ENCODE assay signal across 33 cellular contexts in the genomic region with DNA sequence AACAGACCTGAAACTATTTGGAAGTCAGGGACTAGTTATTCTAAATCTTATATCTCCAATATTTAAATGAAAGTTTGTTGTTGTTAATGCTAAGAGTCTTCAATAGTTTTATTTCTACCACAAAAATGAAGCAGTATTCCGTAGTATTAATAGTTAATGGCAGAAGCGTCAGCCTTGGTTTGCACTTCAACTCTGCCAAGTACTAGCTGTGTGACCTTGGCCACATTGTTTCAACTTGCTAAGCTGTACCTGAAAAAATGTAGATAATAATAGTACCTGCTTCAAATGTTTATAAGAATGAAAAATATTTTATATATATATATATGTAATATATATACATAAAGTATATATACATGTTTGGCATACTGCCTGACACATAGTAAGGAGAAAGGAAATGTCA.
DNase-seq lines count a peak whose midpoint lies in the region; ATAC-seq, FAIRE-seq and TF ChIP-seq lines count a peak whose summit lies in the region.
"Had no signal": no experiment of that assay in that cellular context is flagged by ENCODE, and none has a peak within 500 bp of the region (broad histone marks: within the 10 kb centered on the region; RNA-seq: fewer than 3 reads in every experiment).

No MANE protein-coding gene starts in this region.

- H3K36me3 Mint-ChIP-seq in CD4-positive, alpha-beta T cell (ENCODE audit: low read depth): no peaks in the 10 kb centered on the region
- no peaks in the 10 kb centered on the region for H3K36me3 Mint-ChIP-seq in naive thymus-derived CD4-positive, alpha-beta T cell
- H3K36me3 Mint-ChIP-seq: CD14-positive monocyte; CD4-positive, alpha-beta memory T cell; CD4-positive, CD25-positive, alpha-beta regulatory T cell; CD8-positive, alpha-beta memory T cell; CD8-positive, alpha-beta T cell had no signal

- no peaks in the 10 kb centered on the region for H3K27me3 ChIP-seq in CD4-positive, alpha-beta T cell (ENCODE audit: control insufficient read depth, insufficient read depth, low read length)
- H3K27me3 ChIP-seq in naive thymus-derived CD4-positive, alpha-beta T cell (ENCODE audit: control insufficient read depth in 2 of 2, insufficient read depth in 2 of 2, low read length in 2 of 2): no peaks in the 10 kb centered on the region
- H3K27me3 ChIP-seq in PC-3 (ENCODE audit: low read length): no peaks in the 10 kb centered on the region
- H3K27me3 ChIP-seq: BE2C; BLaER1; BLaER1 treated with 17β-estradiol and CSF1 and Interleukin-3, amounts not matched to agents 10 nM and 100 nM had no signal

- no peak for ATAC-seq in CD4-positive, alpha-beta T cell (ENCODE audit: poor library complexity)
- no peak for ATAC-seq in naive thymus-derived CD4-positive, alpha-beta T cell
- no peak for ATAC-seq in PC-3
- ATAC-seq in stimulated activated naive CD8-positive, alpha-beta T cell treated with anti-CD3 and anti-CD28 coated beads, Interleukin-15, amount 100 ng/mL, for 72 hours: no peak
- ATAC-seq: A549; CD8-positive, alpha-beta T cell had no signal

- H3K27ac Mint-ChIP-seq in CD4-positive, alpha-beta T cell: peak overlapping the region; percentile 63
- peak overlapping the region in 5 of 9 donors; percentile 58 to 79 (median 73) for H3K27ac Mint-ChIP-seq in naive thymus-derived CD4-positive, alpha-beta T cell
- H3K27ac Mint-ChIP-seq in stimulated activated naive CD8-positive, alpha-beta T cell treated with anti-CD3 and anti-CD28 coated beads, Interleukin-15, amount 100 ng/mL, for 72 hours: no peak overlapping the region
- H3K27ac Mint-ChIP-seq: B cell; CD14-positive monocyte; CD4-positive, alpha-beta memory T cell; CD8-positive, alpha-beta memory T cell had no signal

- BruUV-seq in PC-3 (replicated peaks; lab: Mats Ljungman, UMichigan): no TSS peak

- H3K9me2 ChIP-seq in PC-3 (replicated peaks; ENCODE audit: low read length): 0 out of 2 replicates have a peak, but pooled peaks cover 3% of the 10 kb centered on the region

- intact Hi-C loops in CD4-positive, alpha-beta T cell (cut with DNase I, micrococcal nuclease): no loop called here
- intact Hi-C loops in naive thymus-derived CD4-positive, alpha-beta T cell (cut with micrococcal nuclease): loop anchor here in 1 of 2 donors (2.0 to 5.0 kb wide), 2 partner anchors 17 to 208 kb away; no protein-coding TSS in a partner anchor
- intact Hi-C loops in PC-3 (cut with micrococcal nuclease): no loop called here

- no peaks in the 10 kb centered on the region for H3K27me3 Mint-ChIP-seq in CD4-positive, alpha-beta T cell
- no peaks in the 10 kb centered on the region for H3K27me3 Mint-ChIP-seq in naive thymus-derived CD4-positive, alpha-beta T cell
- no peaks in the 10 kb centered on the region for H3K27me3 Mint-ChIP-seq in stimulated activated naive CD8-positive, alpha-beta T cell treated with anti-CD3 and anti-CD28 coated beads, Interleukin-15, amount 100 ng/mL, for 72 hours

- H3F3A ChIP-seq in PC-3 (ENCODE audit: low read length, unreplicated experiment): no peaks in the 10 kb centered on the region

- H3K4me3 Mint-ChIP-seq in CD4-positive, alpha-beta T cell: no peak overlapping the region
- peak overlapping the region in 3 of 10 donors; percentile 60 to 75 (median 68) for H3K4me3 Mint-ChIP-seq in naive thymus-derived CD4-positive, alpha-beta T cell
- no peak overlapping the region for H3K4me3 Mint-ChIP-seq in stimulated activated naive CD8-positive, alpha-beta T cell treated with anti-CD3 and anti-CD28 coated beads, Interleukin-15, amount 100 ng/mL, for 72 hours
- H3K4me3 Mint-ChIP-seq: B cell; CD14-positive monocyte; CD8-positive, alpha-beta memory T cell had no signal

- H3K36me3 ChIP-seq in naive thymus-derived CD4-positive, alpha-beta T cell (ENCODE audit: control insufficient read depth in 2 of 3, insufficient read depth in 3 of 3, low read length in 3 of 3): no peaks in the 10 kb centered on the region
- H3K36me3 ChIP-seq in PC-3 (ENCODE audit: low read depth, low read length): no peaks in the 10 kb centered on the region
- H3K36me3 ChIP-seq: BE2C; BLaER1; BLaER1 treated with 17β-estradiol and CSF1 and Interleukin-3, amounts not matched to agents 10 nM and 100 nM had no signal

- no peak overlapping the region for H3K4me3 ChIP-seq in naive thymus-derived CD4-positive, alpha-beta T cell (ENCODE audit: low read length)
- no peak overlapping the region for H3K4me3 ChIP-seq in PC-3 (ENCODE audit: low read length)
- H3K4me3 ChIP-seq: A549; BLaER1; BLaER1 treated with 17β-estradiol and CSF1 and Interleukin-3, amounts not matched to agents 10 nM and 100 nM had no signal

- no peak overlapping the region for H3K27ac ChIP-seq in CD4-positive, alpha-beta T cell (ENCODE audit: low read depth, low read length)
- no peak overlapping the region for H3K27ac ChIP-seq in naive thymus-derived CD4-positive, alpha-beta T cell (ENCODE audit: low read depth, low read length)
- H3K27ac ChIP-seq in PC-3 (ENCODE audit: low read length): no peak overlapping the region
- H3K27ac ChIP-seq: 22Rv1; A549; BLaER1; BLaER1 treated with 17β-estradiol and CSF1 and Interleukin-3, amounts not matched to agents 10 nM and 100 nM; C4-2B had no signal

- H4K20me1 ChIP-seq in PC-3 (ENCODE audit: low read length): no peaks in the 10 kb centered on the region
- H4K20me1 ChIP-seq: BLaER1; BLaER1 treated with 17β-estradiol and CSF1 and Interleukin-3, amounts not matched to agents 10 nM and 100 nM had no signal

- no peaks in the 10 kb centered on the region for H3K9me3 Mint-ChIP-seq in CD4-positive, alpha-beta T cell
- no peaks in the 10 kb centered on the region for H3K9me3 Mint-ChIP-seq in naive thymus-derived CD4-positive, alpha-beta T cell
- H3K9me3 Mint-ChIP-seq in stimulated activated naive CD8-positive, alpha-beta T cell treated with anti-CD3 and anti-CD28 coated beads, Interleukin-15, amount 100 ng/mL, for 72 hours: no peaks in the 10 kb centered on the region
- H3K9me3 Mint-ChIP-seq: CD14-positive monocyte; CD4-positive, alpha-beta memory T cell; CD8-positive, alpha-beta memory T cell; CD8-positive, alpha-beta T cell had no signal

- peaks cover 5 to 32% of the 10 kb centered on the region in 2 donors for H3K4me1 ChIP-seq in naive thymus-derived CD4-positive, alpha-beta T cell (ENCODE audit: control insufficient read depth in 2 of 2, insufficient read depth in 2 of 2, low read length in 2 of 2)
- peaks cover 2% of the 10 kb centered on the region for H3K4me1 ChIP-seq in PC-3 (ENCODE audit: insufficient read depth, low read length)
- H3K4me1 ChIP-seq: A549; BE2C; BLaER1; BLaER1 treated with 17β-estradiol and CSF1 and Interleukin-3, amounts not matched to agents 10 nM and 100 nM; Caco-2 had no signal

- DNase-seq in CD4-positive, alpha-beta T cell: no peak
- DNase-seq in naive thymus-derived CD4-positive, alpha-beta T cell: no peak
- DNase-seq in PC-3 (no peak), GM03348 (ENCODE audit: low spot score) (no peak)
- no peak for DNase-seq in stimulated activated naive CD8-positive, alpha-beta T cell treated with anti-CD3 and anti-CD28 coated beads, Interleukin-15, amount 100 ng/mL, for 72 hours
- DNase-seq: 8988T; ACHN; AML-193; BE2C; C1 segment of cervical spinal cord; Caco-2; Calu3; CD4-positive, alpha-beta memory T cell; CD4-positive, CD25-positive, alpha-beta regulatory T cell; CD8-positive, alpha-beta memory T cell; CD8-positive, alpha-beta T cell; COR-L47; DMS 273 treated with DMSO at 0.1 percent for 48 hours; DMS153; DMS53; DMS79; DMS79 treated with DMSO at 0.1 percent for 48 hours; DND-41; EL had no signal

- no peak overlapping the region for H3K9ac ChIP-seq in PC-3 (ENCODE audit: low read length)
- H3K9ac ChIP-seq: BLaER1; BLaER1 treated with 17β-estradiol and CSF1 and Interleukin-3, amounts not matched to agents 10 nM and 100 nM had no signal

- H3K9me3 ChIP-seq in CD4-positive, alpha-beta T cell (ENCODE audit: control insufficient read depth, low read length): no peaks in the 10 kb centered on the region
- no peaks in the 10 kb centered on the region for H3K9me3 ChIP-seq in naive thymus-derived CD4-positive, alpha-beta T cell (ENCODE audit: control insufficient read depth in 2 of 3, low read length in 3 of 3)
- no peaks in the 10 kb centered on the region for H3K9me3 ChIP-seq in PC-3 (ENCODE audit: low read length)
- H3K9me3 ChIP-seq: A549; BE2C; BLaER1; BLaER1 treated with 17β-estradiol and CSF1 and Interleukin-3, amounts not matched to agents 10 nM and 100 nM; Caco-2 had no signal

- TF ChIP-seq CTCF in CD4-positive, alpha-beta T cell (IDR thresholded peaks at IDR 0.05): no peak
- no peak for TF ChIP-seq CTCF in PC-3 (conservative IDR thresholded peaks at IDR 0.05; ENCODE audit: low read depth, low read length)

- POLR2A ChIA-PET in CD4-positive, alpha-beta T cell (lab: Charles Lee): no interaction called here
- POLR2A ChIA-PET in naive thymus-derived CD4-positive, alpha-beta T cell (lab: Charles Lee): interaction anchor here (0.6 to 1.3 kb wide), 7 partner anchors 18 to 362 kb away, joined by 3 to 4 read pairs (median 3); no protein-coding TSS in a partner anchor
- POLR2A ChIA-PET in PC-3 (lab: Charles Lee; ENCODE audit: unreplicated experiment): no interaction called here

- peak; percentile 10 for FAIRE-seq in colon (lab: Jason Lieb, UNC)
- FAIRE-seq: A549, D721Med had no signal

- peaks cover 63% of the 10 kb centered on the region for H3K4me1 Mint-ChIP-seq in CD4-positive, alpha-beta T cell (ENCODE audit: low read depth)
- peaks cover 18 to 80% (median 58%) of the 10 kb centered on the region in 7 donors for H3K4me1 Mint-ChIP-seq in naive thymus-derived CD4-positive, alpha-beta T cell
- H3K4me1 Mint-ChIP-seq in stimulated activated naive CD8-positive, alpha-beta T cell treated with anti-CD3 and anti-CD28 coated beads, Interleukin-15, amount 100 ng/mL, for 72 hours: peaks cover 42% of the 10 kb centered on the region
- H3K4me1 Mint-ChIP-seq: B cell had no signal

- H3K4me2 ChIP-seq in PC-3 (ENCODE audit: low read length): no peak overlapping the region
- H3K4me2 ChIP-seq: A549; BLaER1; BLaER1 treated with 17β-estradiol and CSF1 and Interleukin-3, amounts not matched to agents 10 nM and 100 nM had no signal

- H3K79me2 ChIP-seq in PC-3 (ENCODE audit: low read length): no peaks in the 10 kb centered on the region

- CTCF ChIA-PET in CD4-positive, alpha-beta T cell (lab: Charles Lee): interaction anchor here (1.1 kb wide), 1 partner anchor 16 kb away, joined by 3 read pairs; no protein-coding TSS in a partner anchor
- CTCF ChIA-PET in naive thymus-derived CD4-positive, alpha-beta T cell (lab: Charles Lee): no interaction called here
- CTCF ChIA-PET in PC-3 (lab: Charles Lee): no interaction called here

- H2AFZ ChIP-seq in PC-3 (ENCODE audit: low read length): no peak overlapping the region

Comparison
In these comparisons a context has a peak if more than half of its experiments do, and no peak if none do; other contexts are left out.
1. H3K27ac Mint-ChIP-seq: peak in CD4-positive, alpha-beta T cell (single experiment) and naive thymus-derived CD4-positive, alpha-beta T cell (5 of 9); none in stimulated activated naive CD8-positive, alpha-beta T cell treated with anti-CD3 and anti-CD28 coated beads, Interleukin-15, amount 100 ng/mL, for 72 hours (0 of 2).